ENCODE assay signal across 1 cellular context in genomic region chr1:8863712-8864324, GRCh38.
TF ChIP-seq lines count a peak whose summit lies in the region.

No MANE protein-coding gene starts in this region.

TF ChIP-seq in HepG2, 621 proteins besides CTCF, POLR2A, EP300 and RAD21:
- TF ChIP-seq ZBTB38 (CRISPR knock-in tag; IDR thresholded peaks at IDR 0.05) (no peak), AKAP8 (CRISPR knock-in tag; IDR thresholded peaks at IDR 0.05) (peak; percentile 24; the same call in 1 of the 2 replicates), ZNF564 (CRISPR knock-in tag; IDR thresholded peaks at IDR 0.05) (no peak), FOSL2 (CRISPR knock-in tag; IDR thresholded peaks at IDR 0.05) (no peak), ZNF570 (CRISPR knock-in tag; IDR thresholded peaks at IDR 0.05; ENCODE audit: borderline replicate concordance) (no peak), CEBPZ (IDR thresholded peaks at IDR 0.05; ENCODE audit: low read length) (no peak), NONO (IDR thresholded peaks at IDR 0.05) (no peak), NONO (CRISPR knock-in tag; conservative IDR thresholded peaks at IDR 0.05) (peak; percentile 16; the same call in 1 of the 2 replicates), TBX3 (IDR thresholded peaks at IDR 0.05; ENCODE audit: borderline replicate concordance) (no peak), ZFX (CRISPR knock-in tag; IDR thresholded peaks at IDR 0.05; ENCODE audit: low read depth) (no peak; the same call in 1 of the 2 replicates), WIZ (CRISPR knock-in tag; IDR thresholded peaks at IDR 0.05) (no peak), SRF (IDR thresholded peaks at IDR 0.05; ENCODE audit: low read depth, low read length) (no peak), IKZF4 (CRISPR knock-in tag; IDR thresholded peaks at IDR 0.05; ENCODE audit: borderline replicate concordance, low read depth, not compliant biosample characterization) (no peak), RBFOX2 (IDR thresholded peaks at IDR 0.05; ENCODE audit: low read depth, low read length) (peak; percentile 19), ZNF30 (CRISPR knock-in tag; IDR thresholded peaks at IDR 0.05) (no peak), ZNF687 (CRISPR knock-in tag; IDR thresholded peaks at IDR 0.05) (peak; percentile 20; the same call in 1 of the 2 replicates), CHCHD3 (CRISPR knock-in tag; IDR thresholded peaks at IDR 0.05) (no peak), MTA3 (CRISPR knock-in tag; IDR thresholded peaks at IDR 0.05) (no peak), TCF7 (IDR thresholded peaks at IDR 0.05; ENCODE audit: low read depth) (no peak), POLR2G (IDR thresholded peaks at IDR 0.05; ENCODE audit: low read depth, low read length) (peak; percentile 12), JDP2 (CRISPR knock-in tag; IDR thresholded peaks at IDR 0.05; ENCODE audit: borderline replicate concordance) (no peak), RBM22 (optimal IDR thresholded peaks at IDR 0.05; ENCODE audit: low read length) (peak; percentile 89), ARID2 (CRISPR knock-in tag; IDR thresholded peaks at IDR 0.05; ENCODE audit: borderline replicate concordance) (no peak), RFXANK (CRISPR knock-in tag; IDR thresholded peaks at IDR 0.05) (no peak), ZNF350 (CRISPR knock-in tag; IDR thresholded peaks at IDR 0.05; ENCODE audit: borderline replicate concordance, low read depth) (no peak), ZNF503 (CRISPR knock-in tag; IDR thresholded peaks at IDR 0.05) (no peak), MYNN (CRISPR knock-in tag; IDR thresholded peaks at IDR 0.05; ENCODE audit: low read depth) (no peak), RXRB (CRISPR knock-in tag; IDR thresholded peaks at IDR 0.05; ENCODE audit: borderline replicate concordance) (no peak), ZNF879 (CRISPR knock-in tag; IDR thresholded peaks at IDR 0.05) (no peak), KLF6 (CRISPR knock-in tag; IDR thresholded peaks at IDR 0.05) (no peak), ZSCAN5A (CRISPR knock-in tag; IDR thresholded peaks at IDR 0.05; ENCODE audit: borderline replicate concordance) (no peak), NFE2L1 (CRISPR knock-in tag; IDR thresholded peaks at IDR 0.05; ENCODE audit: borderline replicate concordance) (no peak), ZNF20 (CRISPR knock-in tag; IDR thresholded peaks at IDR 0.05) (no peak), NCOA1 (CRISPR knock-in tag; IDR thresholded peaks at IDR 0.05) (no peak), HDAC6 (IDR thresholded peaks at IDR 0.05; ENCODE audit: low read depth, low read length) (no peak), SOX13 (IDR thresholded peaks at IDR 0.05) (no peak), SOX13 (CRISPR knock-in tag; conservative IDR thresholded peaks at IDR 0.05 in 1 of 2, IDR thresholded peaks at IDR 0.05 in 1 of 2) (no peak), ZNF510 (CRISPR knock-in tag; IDR thresholded peaks at IDR 0.05; ENCODE audit: low read depth) (no peak)
- TF ChIP-seq, protein P1, sequence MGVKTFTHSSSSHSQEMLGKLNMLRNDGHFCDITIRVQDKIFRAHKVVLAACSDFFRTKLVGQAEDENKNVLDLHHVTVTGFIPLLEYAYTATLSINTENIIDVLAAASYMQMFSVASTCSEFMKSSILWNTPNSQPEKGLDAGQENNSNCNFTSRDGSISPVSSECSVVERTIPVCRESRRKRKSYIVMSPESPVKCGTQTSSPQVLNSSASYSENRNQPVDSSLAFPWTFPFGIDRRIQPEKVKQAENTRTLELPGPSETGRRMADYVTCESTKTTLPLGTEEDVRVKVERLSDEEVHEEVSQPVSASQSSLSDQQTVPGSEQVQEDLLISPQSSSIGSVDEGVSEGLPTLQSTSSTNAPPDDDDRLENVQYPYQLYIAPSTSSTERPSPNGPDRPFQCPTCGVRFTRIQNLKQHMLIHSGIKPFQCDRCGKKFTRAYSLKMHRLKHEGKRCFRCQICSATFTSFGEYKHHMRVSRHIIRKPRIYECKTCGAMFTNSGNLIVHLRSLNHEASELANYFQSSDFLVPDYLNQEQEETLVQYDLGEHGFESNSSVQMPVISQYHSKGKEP (CRISPR knock-in tag; IDR thresholded peaks at IDR 0.05), result no peak
- TF ChIP-seq, protein P2, sequence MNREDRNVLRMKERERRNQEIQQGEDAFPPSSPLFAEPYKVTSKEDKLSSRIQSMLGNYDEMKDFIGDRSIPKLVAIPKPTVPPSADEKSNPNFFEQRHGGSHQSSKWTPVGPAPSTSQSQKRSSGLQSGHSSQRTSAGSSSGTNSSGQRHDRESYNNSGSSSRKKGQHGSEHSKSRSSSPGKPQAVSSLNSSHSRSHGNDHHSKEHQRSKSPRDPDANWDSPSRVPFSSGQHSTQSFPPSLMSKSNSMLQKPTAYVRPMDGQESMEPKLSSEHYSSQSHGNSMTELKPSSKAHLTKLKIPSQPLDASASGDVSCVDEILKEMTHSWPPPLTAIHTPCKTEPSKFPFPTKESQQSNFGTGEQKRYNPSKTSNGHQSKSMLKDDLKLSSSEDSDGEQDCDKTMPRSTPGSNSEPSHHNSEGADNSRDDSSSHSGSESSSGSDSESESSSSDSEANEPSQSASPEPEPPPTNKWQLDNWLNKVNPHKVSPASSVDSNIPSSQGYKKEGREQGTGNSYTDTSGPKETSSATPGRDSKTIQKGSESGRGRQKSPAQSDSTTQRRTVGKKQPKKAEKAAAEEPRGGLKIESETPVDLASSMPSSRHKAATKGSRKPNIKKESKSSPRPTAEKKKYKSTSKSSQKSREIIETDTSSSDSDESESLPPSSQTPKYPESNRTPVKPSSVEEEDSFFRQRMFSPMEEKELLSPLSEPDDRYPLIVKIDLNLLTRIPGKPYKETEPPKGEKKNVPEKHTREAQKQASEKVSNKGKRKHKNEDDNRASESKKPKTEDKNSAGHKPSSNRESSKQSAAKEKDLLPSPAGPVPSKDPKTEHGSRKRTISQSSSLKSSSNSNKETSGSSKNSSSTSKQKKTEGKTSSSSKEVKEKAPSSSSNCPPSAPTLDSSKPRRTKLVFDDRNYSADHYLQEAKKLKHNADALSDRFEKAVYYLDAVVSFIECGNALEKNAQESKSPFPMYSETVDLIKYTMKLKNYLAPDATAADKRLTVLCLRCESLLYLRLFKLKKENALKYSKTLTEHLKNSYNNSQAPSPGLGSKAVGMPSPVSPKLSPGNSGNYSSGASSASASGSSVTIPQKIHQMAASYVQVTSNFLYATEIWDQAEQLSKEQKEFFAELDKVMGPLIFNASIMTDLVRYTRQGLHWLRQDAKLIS (CRISPR knock-in tag; IDR thresholded peaks at IDR 0.05), result peak; percentile 17; the same call in 1 of the 2 replicates
- TF ChIP-seq, protein P3, sequence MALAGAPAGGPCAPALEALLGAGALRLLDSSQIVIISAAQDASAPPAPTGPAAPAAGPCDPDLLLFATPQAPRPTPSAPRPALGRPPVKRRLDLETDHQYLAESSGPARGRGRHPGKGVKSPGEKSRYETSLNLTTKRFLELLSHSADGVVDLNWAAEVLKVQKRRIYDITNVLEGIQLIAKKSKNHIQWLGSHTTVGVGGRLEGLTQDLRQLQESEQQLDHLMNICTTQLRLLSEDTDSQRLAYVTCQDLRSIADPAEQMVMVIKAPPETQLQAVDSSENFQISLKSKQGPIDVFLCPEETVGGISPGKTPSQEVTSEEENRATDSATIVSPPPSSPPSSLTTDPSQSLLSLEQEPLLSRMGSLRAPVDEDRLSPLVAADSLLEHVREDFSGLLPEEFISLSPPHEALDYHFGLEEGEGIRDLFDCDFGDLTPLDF (CRISPR knock-in tag; IDR thresholded peaks at IDR 0.05), result no peak
